ENCODE assay signal across 21 cellular contexts in the genomic region with DNA sequence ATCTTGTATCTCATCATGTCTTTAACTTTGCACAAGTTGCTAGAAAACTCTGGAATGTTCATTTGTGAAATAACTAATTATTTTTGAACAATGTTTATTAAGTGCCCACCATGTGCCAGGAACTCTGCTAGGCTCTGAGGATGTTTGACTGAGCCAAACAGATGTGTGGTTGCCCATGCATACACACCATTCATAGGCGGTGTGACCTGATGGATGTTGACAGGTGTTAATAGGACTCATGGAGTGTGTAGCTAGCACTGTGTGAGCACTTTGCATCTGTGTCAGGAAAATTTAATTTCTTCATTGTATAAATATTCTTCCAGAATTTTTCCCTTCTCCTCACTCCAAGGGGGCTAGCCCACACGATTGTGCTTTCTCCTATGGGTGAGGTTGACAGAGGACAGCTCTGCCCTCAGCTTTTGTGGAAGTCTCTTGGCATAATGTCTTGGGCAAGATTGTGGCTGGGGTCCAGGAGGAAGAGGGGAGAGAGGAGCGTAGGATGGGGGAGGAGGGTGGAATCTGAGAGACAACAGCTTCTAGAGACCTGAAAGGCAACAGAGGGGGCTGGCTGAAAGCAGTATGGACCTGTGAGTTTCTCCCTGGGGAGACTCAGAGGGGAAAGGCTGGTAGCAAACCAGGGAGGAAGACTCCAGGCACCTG.
DNase-seq lines count a peak whose midpoint lies in the region; ATAC-seq and TF ChIP-seq lines count a peak whose summit lies in the region.
"Had no signal": no experiment of that assay in that cellular context is flagged by ENCODE, and none has a peak within 500 bp of the region (broad histone marks: within the 10 kb centered on the region; RNA-seq: fewer than 3 reads in every experiment).

No MANE protein-coding gene starts in this region.

- no peak for TF ChIP-seq CTCF in upper lobe of right lung (IDR thresholded peaks at IDR 0.05)

- peaks cover 14% of the 10 kb centered on the region for H3K4me1 Mint-ChIP-seq in activated CD4-positive, alpha-beta T cell treated with anti-CD3 and anti-CD28 coated beads, Interleukin-2, amount 10 ng/mL, durations not matched to agents 7 days and 5 days
- peaks cover 16% of the 10 kb centered on the region for H3K4me1 Mint-ChIP-seq in activated T-helper 1 cell treated with anti-CD3 and anti-CD28 coated beads, Interleukin-12 subunit alpha, Interleukin-12 subunit beta, Interleukin-2, Interleukin-4 antibody, amounts not matched to agents 30 ng/mL and 10 ng/mL and 1 ng/mL, durations not matched to agents 14 hours and 24 hours and 36 hours (ENCODE audit: low read depth)

- ATAC-seq in upper lobe of right lung (peak; percentile 34), GM19455 (IDR thresholded peaks at IDR 0.05; ENCODE audit: unreplicated experiment) (no peak)
- ATAC-seq: GM12878, PC-3 had no signal

- peaks cover 5% of the 10 kb centered on the region for H3K27me3 Mint-ChIP-seq in activated CD4-positive, alpha-beta T cell treated with anti-CD3 and anti-CD28 coated beads, Interleukin-2, amount 10 ng/mL, durations not matched to agents 7 days and 5 days
- peaks cover 9% of the 10 kb centered on the region for H3K27me3 Mint-ChIP-seq in activated T-helper 1 cell treated with anti-CD3 and anti-CD28 coated beads, Interleukin-12 subunit alpha, Interleukin-12 subunit beta, Interleukin-2, Interleukin-4 antibody, amounts not matched to agents 30 ng/mL and 10 ng/mL and 1 ng/mL, durations not matched to agents 14 hours and 24 hours and 36 hours (ENCODE audit: insufficient read depth)

- POLR2A ChIA-PET in activated CD4-positive, alpha-beta T cell treated with anti-CD3 and anti-CD28 coated beads, Interleukin-2, amount 10 ng/mL, durations not matched to agents 7 days and 5 days (lab: Charles Lee) = no interaction called here

- H3K4me3 Mint-ChIP-seq in activated CD4-positive, alpha-beta T cell treated with anti-CD3 and anti-CD28 coated beads, Interleukin-2, amount 10 ng/mL, durations not matched to agents 7 days and 5 days = no peak overlapping the region
- H3K4me3 Mint-ChIP-seq in activated T-helper 1 cell treated with anti-CD3 and anti-CD28 coated beads, Interleukin-12 subunit alpha, Interleukin-12 subunit beta, Interleukin-2, Interleukin-4 antibody, amounts not matched to agents 30 ng/mL and 10 ng/mL and 1 ng/mL, durations not matched to agents 14 hours and 24 hours and 36 hours = no peak overlapping the region
- H3K4me3 Mint-ChIP-seq: IgD-negative memory B cell had no signal

- intact Hi-C loops in activated T-helper 1 cell treated with anti-CD3 and anti-CD28 coated beads, Interleukin-12 subunit alpha, Interleukin-12 subunit beta, Interleukin-2, Interleukin-4 antibody, amounts not matched to agents 30 ng/mL and 10 ng/mL and 1 ng/mL, durations not matched to agents 14 hours and 24 hours and 36 hours (cut with micrococcal nuclease) = no loop called here
- intact Hi-C loops in upper lobe of right lung (cut with DNase I) = no loop called here

- DNase-seq in activated CD4-positive, alpha-beta T cell treated with anti-CD3 and anti-CD28 coated beads, Interleukin-2, amount 10 ng/mL, durations not matched to agents 7 days and 5 days = no peak
- no peak for DNase-seq in activated CD4-positive, alpha-beta T cell treated with anti-CD3 and anti-CD28 coated beads, Interleukin-2, amount 50 U/mL, for 48 hours
- peak; percentile 7 for DNase-seq in LHCN-M2 (ENCODE audit: low read depth)
- DNase-seq in activated T-helper 1 cell treated with anti-CD3 and anti-CD28 coated beads, Interleukin-12 subunit alpha, Interleukin-12 subunit beta, Interleukin-2, Interleukin-4 antibody, amounts not matched to agents 30 ng/mL and 10 ng/mL and 1 ng/mL, durations not matched to agents 14 hours and 24 hours and 36 hours (ENCODE audit: low spot score) = no peak
- DNase-seq in upper lobe of right lung = no peak
- no peak for DNase-seq in stimulated activated CD4-positive, alpha-beta T cell treated with anti-CD3 and anti-CD28 coated beads, Interleukin-12 subunit alpha, Interleukin-12 subunit beta, amount 100 ng/mL, for 4 hours
- DNase-seq: DMS53, GDM1, GM23248, H7, NCI-H1048, NCI-H1417, NCI-H187, NCI-H2081 treated with DMSO at 0.1 percent for 48 hours, NCI-H774, PC-3 had no signal

- no peaks in the 10 kb centered on the region for H3K9me3 ChIP-seq in upper lobe of right lung

- no peaks in the 10 kb centered on the region for H3K36me3 ChIP-seq in upper lobe of right lung

- H3K36me3 Mint-ChIP-seq in activated CD4-positive, alpha-beta T cell treated with anti-CD3 and anti-CD28 coated beads, Interleukin-2, amount 10 ng/mL, durations not matched to agents 7 days and 5 days (ENCODE audit: low read depth) = peaks cover 5% of the 10 kb centered on the region
- H3K36me3 Mint-ChIP-seq in activated T-helper 1 cell treated with anti-CD3 and anti-CD28 coated beads, Interleukin-12 subunit alpha, Interleukin-12 subunit beta, Interleukin-2, Interleukin-4 antibody, amounts not matched to agents 30 ng/mL and 10 ng/mL and 1 ng/mL, durations not matched to agents 14 hours and 24 hours and 36 hours (ENCODE audit: low read depth) = peaks cover 3% of the 10 kb centered on the region

- no peaks in the 10 kb centered on the region for H3K27me3 ChIP-seq in upper lobe of right lung

- H3K27ac Mint-ChIP-seq in activated CD4-positive, alpha-beta T cell treated with anti-CD3 and anti-CD28 coated beads, Interleukin-2, amount 10 ng/mL, durations not matched to agents 7 days and 5 days = peak overlapping the region; percentile 52
- peak overlapping the region; percentile 40 for H3K27ac Mint-ChIP-seq in activated T-helper 1 cell treated with anti-CD3 and anti-CD28 coated beads, Interleukin-12 subunit alpha, Interleukin-12 subunit beta, Interleukin-2, Interleukin-4 antibody, amounts not matched to agents 30 ng/mL and 10 ng/mL and 1 ng/mL, durations not matched to agents 14 hours and 24 hours and 36 hours

- peaks cover 11% of the 10 kb centered on the region for H3K9me3 Mint-ChIP-seq in activated CD4-positive, alpha-beta T cell treated with anti-CD3 and anti-CD28 coated beads, Interleukin-2, amount 10 ng/mL, durations not matched to agents 7 days and 5 days
- H3K9me3 Mint-ChIP-seq in activated T-helper 1 cell treated with anti-CD3 and anti-CD28 coated beads, Interleukin-12 subunit alpha, Interleukin-12 subunit beta, Interleukin-2, Interleukin-4 antibody, amounts not matched to agents 30 ng/mL and 10 ng/mL and 1 ng/mL, durations not matched to agents 14 hours and 24 hours and 36 hours = no peaks in the 10 kb centered on the region

- H3K4me1 ChIP-seq in upper lobe of right lung = no peaks in the 10 kb centered on the region

- no peak overlapping the region for H3K27ac ChIP-seq in upper lobe of right lung
- H3K27ac ChIP-seq: GM23248, HL-60, KMS-11 had no signal

- CTCF ChIA-PET in activated CD4-positive, alpha-beta T cell treated with anti-CD3 and anti-CD28 coated beads, Interleukin-2, amount 10 ng/mL, durations not matched to agents 7 days and 5 days (lab: Charles Lee) = no interaction called here

- no peak overlapping the region for H3K4me3 ChIP-seq in upper lobe of right lung
- H3K4me3 ChIP-seq: GM12878, GM23248 had no signal
